11 cellular contexts compared by ENCODE assay signal in genomic region chr11:46353706-46354105, GRCh38. TPM values are rescaled to one million over a fixed set of nuclear protein-coding genes. Genes with fewer than 3 reads are reported as not detected.
A peak's percentile ranks its signal among the peaks of the same experiment; 100 is the strongest.
DNase-seq lines count a peak whose midpoint lies in the region; FAIRE-seq and TF ChIP-seq lines count a peak whose summit lies in the region.
"Had no signal": no experiment of that assay in that cellular context is flagged by ENCODE, and none has a peak within 500 bp of the region (broad histone marks: within the 10 kb centered on the region; RNA-seq: fewer than 3 reads in every experiment).

No MANE protein-coding gene starts in this region.

- H2AFZ ChIP-seq in H1 (ENCODE audit: low read length) = no peak overlapping the region

- no peak overlapping the region for H3K18ac ChIP-seq in H1 (ENCODE audit: extremely low read depth, low read length)

- no peaks in the 10 kb centered on the region for H3K36me3 Mint-ChIP-seq in IgD-negative memory B cell

- 79% methylated on average over 8 of the region's 9 CpGs; no CpG with 5 or more reads in 1 of the 2 experiments for WGBS in H1 (ENCODE audit: extremely low coverage in 1 of 2, insufficient coverage in 1 of 2, insufficient read length in 1 of 2, insufficient replicate concordance in 2 of 2, low coverage in 1 of 2, low lambda C conversion rate in 2 of 2, missing lambda C conversion rate in 1 of 2), 2 experiments
- WGBS in testis, 2 donors = 40 to 60% methylated on average over 5 to 9 of the region's 9 CpGs

- no peaks in the 10 kb centered on the region for H3K27me3 Mint-ChIP-seq in IgD-negative memory B cell

- H3K4ac ChIP-seq in H1 (replicated peaks; ENCODE audit: insufficient read length, low read depth, low read length) = no peak overlapping the region

- no peak overlapping the region for H4K91ac ChIP-seq in H1 (replicated peaks; ENCODE audit: insufficient read length, low read length)

- H3K4me3 ChIP-seq in H1 (ENCODE audit: extremely low read depth in 1 of 4, insufficient read depth in 2 of 4, low read depth in 3 of 4, low read length in 4 of 4) (no peak overlapping the region), testis (no peak overlapping the region)

- peak overlapping the region in 2 of 3 donors; percentile 50 to 53 for H3K27ac Mint-ChIP-seq in IgD-negative memory B cell

- H4K5ac ChIP-seq in H1 (ENCODE audit: insufficient read length, low read depth, low read length) = no peak overlapping the region

- peak overlapping the region; percentile 9; the same call in 1 of the 2 replicates for H4K8ac ChIP-seq in H1 (ENCODE audit: extremely low read depth, insufficient read depth, low read length)

- peaks cover 27% of the 10 kb centered on the region for H3K79me1 ChIP-seq in H1 (ENCODE audit: low read depth, low read length)

- no peak overlapping the region for H2BK120ac ChIP-seq in H1 (replicated peaks; ENCODE audit: low read depth, low read length)

- peaks cover 0 to 86% of the 10 kb centered on the region in 2 experiments; a peak in 3 of 4 replicates for H3K79me2 ChIP-seq in H1 (ENCODE audit: control insufficient read depth in 1 of 2, insufficient read depth in 2 of 2, low read length in 2 of 2)

- no peak overlapping the region for H3K9ac ChIP-seq in H1 (replicated peaks in 1 of 4; ENCODE audit: extremely low read depth in 1 of 4, low read depth in 3 of 4, low read length in 3 of 4)

- no peaks in the 10 kb centered on the region for H3K23me2 ChIP-seq in H1 (ENCODE audit: low read depth, low read length)

- no peak for FAIRE-seq in H1 (lab: Jason Lieb, UNC)

- intact Hi-C loops in testis (cut with DNase I; ENCODE audit: low total_unique reads) = no loop called here

- H3K27me3 ChIP-seq in H1 (replicated peaks in 1 of 4; ENCODE audit: control insufficient read depth in 3 of 4, extremely low read depth in 1 of 4, insufficient read depth in 3 of 4, low read length in 3 of 4) (no peaks in the 10 kb centered on the region), testis (no peaks in the 10 kb centered on the region)

- no peak for TF ChIP-seq RAD21 in H1 (IDR thresholded peaks at IDR 0.05 in 1 of 2, conservative IDR thresholded peaks at IDR 0.05 in 1 of 2; ENCODE audit: low read depth in 2 of 2, low read length in 2 of 2)

- no peak overlapping the region for H3K4me2 ChIP-seq in H1 (ENCODE audit: insufficient read depth in 1 of 2, low read depth in 2 of 2, low read length in 2 of 2)

- H2BK12ac ChIP-seq in H1 (ENCODE audit: low read depth, low read length) = no peak overlapping the region

- no peak overlapping the region for H2AK5ac ChIP-seq in H1 (ENCODE audit: low read depth, low read length)

- no peaks in the 10 kb centered on the region for H3K9me3 ChIP-seq in H1 (ENCODE audit: insufficient read depth in 2 of 2, low read depth in 1 of 2, low read length in 1 of 2)
- no peaks in the 10 kb centered on the region for H3K9me3 ChIP-seq in testis

- no peak overlapping the region for H2BK20ac ChIP-seq in H1 (ENCODE audit: low read length)

- H3K27ac ChIP-seq in H1 (ENCODE audit: low read depth, low read length) (no peak overlapping the region), testis (no peak overlapping the region)

- H3K4me1 ChIP-seq in H1 (replicated peaks in 1 of 4; ENCODE audit: control insufficient read depth in 3 of 4, insufficient read depth in 4 of 4, low read length in 3 of 4) (peaks cover 7 to 37% (median 23%) of the 10 kb centered on the region in 4 experiments), testis (peaks cover 16% of the 10 kb centered on the region)

- DNase-seq in activated CD8-positive, alpha-beta memory T cell treated with anti-CD3 and anti-CD28 coated beads for 24 hours = peak; percentile 83
- DNase-seq in H1 (ENCODE audit: low read depth in 1 of 2, low spot score in 2 of 2) (no peak), NCI-H345 (lab: John Stamatoyannopoulos, UW) (no peak), activated gamma-delta T cell (lab: John Stamatoyannopoulos, UW) (no peak), SW 1271 (lab: John Stamatoyannopoulos, UW) (no peak), testis (no peak)
- DNase-seq in stimulated activated CD8-positive, alpha-beta memory T cell treated with anti-CD3 and anti-CD28 coated beads, Interleukin-15, amount 100 ng/mL, for 48 hours (ENCODE audit: low read depth in 2 of 2) = peak; percentile 57 to 65
- DNase-seq: GF-D8, kidney glomerular epithelial cell, SHP77 had no signal

- POLR2A ChIA-PET in H1 (lab: Charles Lee; ENCODE audit: partially characterized antibody) = interaction anchor here (0.5 to 8.1 kb wide), 5 partner anchors 10 to 33 kb away, joined by 3 to 69 read pairs (median 3); no protein-coding TSS in a partner anchor

- CTCF ChIA-PET in H1 (lab: Charles Lee; ENCODE audit: partially characterized antibody) = interaction anchor here (0.5 to 44.5 kb wide), 11 partner anchors 6 to 389 kb away, joined by 3 to 1004 read pairs (median 15); partner anchors contain the start of genes DGKZ and MDK

- no peak overlapping the region for H3K23ac ChIP-seq in H1 (ENCODE audit: insufficient read length)

- TF ChIP-seq CTCF in H1 (IDR thresholded peaks at IDR 0.05; ENCODE audit: control extremely low read depth in 1 of 3, insufficient read depth in 1 of 3, low read depth in 1 of 3, low read length in 3 of 3) = no peak
- no peak for TF ChIP-seq CTCF in testis (IDR thresholded peaks at IDR 0.05)

- H3K9me3 Mint-ChIP-seq in IgD-negative memory B cell = no peaks in the 10 kb centered on the region

- peaks cover 13 to 34% of the 10 kb centered on the region in 2 experiments for H4K20me1 ChIP-seq in H1 (replicated peaks in 1 of 2; ENCODE audit: control insufficient read depth in 1 of 2, insufficient read depth in 2 of 2, low read length in 2 of 2)

- no peak overlapping the region for H3K4me3 Mint-ChIP-seq in IgD-negative memory B cell

- H2BK5ac ChIP-seq in H1 (ENCODE audit: low read depth, low read length) = 0 out of 2 replicates have a peak overlapping the region, but pooled peaks have one; percentile 71

- no peak overlapping the region for H3K14ac ChIP-seq in H1 (ENCODE audit: insufficient read length)

- no peak overlapping the region for H3K56ac ChIP-seq in H1 (replicated peaks; ENCODE audit: insufficient read length, low read depth, low read length)

- peaks cover 18 to 25% (median 19%) of the 10 kb centered on the region in 3 donors for H3K4me1 Mint-ChIP-seq in IgD-negative memory B cell

- H2BK15ac ChIP-seq in H1 (ENCODE audit: low read length) = no peak overlapping the region

- no peak for TF ChIP-seq EP300 in H1 (IDR thresholded peaks at IDR 0.05; ENCODE audit: borderline replicate concordance in 1 of 2, low read depth in 2 of 2, low read length in 2 of 2)

- TF ChIP-seq POLR2A in H1 (IDR thresholded peaks at IDR 0.05; ENCODE audit: control extremely low read depth in 1 of 2, low read depth in 2 of 2, low read length in 2 of 2) (no peak), testis (IDR thresholded peaks at IDR 0.05) (no peak)

- H3K36me3 ChIP-seq in H1 (ENCODE audit: control insufficient read depth in 2 of 4, insufficient read depth in 4 of 4, low read length in 3 of 4) = no peaks in the 10 kb centered on the region
- H3K36me3 ChIP-seq in testis (ENCODE audit: low read depth, missing control alignments) = no peaks in the 10 kb centered on the region

TF ChIP-seq in H1, 55 proteins besides CTCF, POLR2A, EP300 and RAD21 (continues in another document):
- TF ChIP-seq ATF3 (IDR thresholded peaks at IDR 0.05; ENCODE audit: insufficient read depth, low read depth, low read length) (no peak), RFX5 (IDR thresholded peaks at IDR 0.05; ENCODE audit: borderline replicate concordance, low read depth, low read length) (no peak)

RNA-seq across cellular contexts. Expression of gene DGKZ, which starts 6.4 kb away (rescaled TPM):
- 9.0 TPM for polyA plus RNA-seq in IgD-negative memory B cell
- total RNA-seq in H1 (2021; fragmentation: NEBNext Ultra II Directional; extraction: Animal tissue kit (Norgen Biotek cat#: 25700)) = 84.4 and 88.5 TPM in 2 replicates
- 184 and 262 TPM in 2 replicates for polyA plus RNA-seq in H1 (2011; rRNA removed)
- 118 TPM for polyA plus RNA-seq in H1 (2011; cell fraction: cytosol; rRNA removed)
- polyA plus RNA-seq in H1 (2011; cell fraction: nucleus; rRNA removed) = 335 TPM
- polyA plus RNA-seq in H1 (2012, experiment 1 of 2) = 56.9 to 93.0 TPM (median 85.7 TPM) in 4 replicates
- polyA plus RNA-seq in H1 (2012, experiment 2 of 2) = 72.1 TPM
- 92.3 TPM for polyA plus RNA-seq in H1 (2013, experiment 1 of 2)
- 81.6 TPM for polyA plus RNA-seq in H1 (2013, experiment 2 of 2)
- 58.7 and 67.4 TPM in 2 replicates for polyA minus RNA-seq in H1 (2011; rRNA and poly(A)+ RNA removed)
- polyA minus RNA-seq in H1 (2011; cell fraction: cytosol; rRNA and poly(A)+ RNA removed) = 72.8 TPM
- 103 TPM for polyA minus RNA-seq in H1 (2011; cell fraction: nucleus; rRNA and poly(A)+ RNA removed)
- 100 to 1,000 TPM in 1 of 2 donors, 10 to 100 TPM in 1; 67.2 to 104 TPM for total RNA-seq in testis
- polyA plus RNA-seq in testis (ENCODE audit: insufficient read depth, low read depth, low replicate concordance) = 33.8 TPM

RNA-seq across cellular contexts. Expression of gene MDK, which starts 27.8 kb away (rescaled TPM):
- polyA plus RNA-seq in IgD-negative memory B cell (0.60 TPM), H1 (2011; rRNA removed) (606 and 948 TPM in 2 replicates), testis (ENCODE audit: insufficient read depth, low read depth, low replicate concordance) (51.5 TPM)
- total RNA-seq in H1 (2021; fragmentation: NEBNext Ultra II Directional; extraction: Animal tissue kit (Norgen Biotek cat#: 25700)) = 309 and 338 TPM in 2 replicates
- 870 TPM for polyA plus RNA-seq in H1 (2011; cell fraction: cytosol; rRNA removed)
- 559 TPM for polyA plus RNA-seq in H1 (2011; cell fraction: nucleus; rRNA removed)
- polyA plus RNA-seq in H1 (2012, experiment 1 of 2) = 605 to 743 TPM (median 671 TPM) in 4 replicates
- polyA plus RNA-seq in H1 (2012, experiment 2 of 2) = 841 TPM
- 949 TPM for polyA plus RNA-seq in H1 (2013, experiment 1 of 2)
- polyA plus RNA-seq in H1 (2013, experiment 2 of 2) = 1,178 TPM
- polyA minus RNA-seq in H1 (2011; rRNA and poly(A)+ RNA removed) = 84.3 and 125 TPM in 2 replicates
- polyA minus RNA-seq in H1 (2011; cell fraction: cytosol; rRNA and poly(A)+ RNA removed) = 189 TPM
- 88.1 TPM for polyA minus RNA-seq in H1 (2011; cell fraction: nucleus; rRNA and poly(A)+ RNA removed)
- total RNA-seq in testis = 10 to 100 TPM; 14.4 to 14.5 TPM

RNA-seq across cellular contexts. Expression of gene CHRM4, which starts 37.9 kb away (rescaled TPM):
- polyA plus RNA-seq in IgD-negative memory B cell (0.29 TPM), H1 (2011; rRNA removed) (1.3 and 2.2 TPM in 2 replicates), testis (ENCODE audit: insufficient read depth, low read depth, low replicate concordance) (13.5 TPM)
- 0.63 and 1.1 TPM in 2 replicates for total RNA-seq in H1 (2021; fragmentation: NEBNext Ultra II Directional; extraction: Animal tissue kit (Norgen Biotek cat#: 25700))
- 0.98 TPM for polyA plus RNA-seq in H1 (2011; cell fraction: cytosol; rRNA removed)
- 1.1 TPM for polyA plus RNA-seq in H1 (2011; cell fraction: nucleus; rRNA removed)
- polyA plus RNA-seq in H1 (2012, experiment 1 of 2) = 0.30 to 1.0 TPM (median 0.96 TPM) in 4 replicates
- polyA plus RNA-seq in H1 (2012, experiment 2 of 2) = 0.66 TPM
- polyA plus RNA-seq in H1 (2013, experiment 1 of 2) = 0.73 TPM
- polyA plus RNA-seq in H1 (2013, experiment 2 of 2) = 0.68 TPM
- 1.6 and 1.9 TPM in 2 replicates for polyA minus RNA-seq in H1 (2011; rRNA and poly(A)+ RNA removed)
- polyA minus RNA-seq in H1 (2011; cell fraction: cytosol; rRNA and poly(A)+ RNA removed) = not detected
- polyA minus RNA-seq in H1 (2011; cell fraction: nucleus; rRNA and poly(A)+ RNA removed) = 1.1 TPM
- total RNA-seq in testis = 10 to 100 TPM in 1 of 2 donors, 1 to 10 TPM in 1; 7.2 to 19.5 TPM

Comparison
In these comparisons a context has a peak if more than half of its experiments do, and no peak if none do; other contexts are left out.
1. DNase-seq: peak in activated CD8-positive, alpha-beta memory T cell treated with anti-CD3 and anti-CD28 coated beads for 24 hours (single experiment) and stimulated activated CD8-positive, alpha-beta memory T cell treated with anti-CD3 and anti-CD28 coated beads, Interleukin-15, amount 100 ng/mL, for 48 hours (2 of 2); none in H1 (0 of 2), NCI-H345 (single experiment), activated gamma-delta T cell (single experiment), SW 1271 (0 of 2) and testis (single experiment).
2. RNA of gene MDK, which starts 27.8 kb away (polyA plus RNA-seq): 559 to 1,178 TPM in H1 and 51.5 TPM in testis (single experiment); 0.60 TPM in IgD-negative memory B cell (single experiment); every median in the first group is over 10 times any median in the second.